In the genomic region with DNA sequence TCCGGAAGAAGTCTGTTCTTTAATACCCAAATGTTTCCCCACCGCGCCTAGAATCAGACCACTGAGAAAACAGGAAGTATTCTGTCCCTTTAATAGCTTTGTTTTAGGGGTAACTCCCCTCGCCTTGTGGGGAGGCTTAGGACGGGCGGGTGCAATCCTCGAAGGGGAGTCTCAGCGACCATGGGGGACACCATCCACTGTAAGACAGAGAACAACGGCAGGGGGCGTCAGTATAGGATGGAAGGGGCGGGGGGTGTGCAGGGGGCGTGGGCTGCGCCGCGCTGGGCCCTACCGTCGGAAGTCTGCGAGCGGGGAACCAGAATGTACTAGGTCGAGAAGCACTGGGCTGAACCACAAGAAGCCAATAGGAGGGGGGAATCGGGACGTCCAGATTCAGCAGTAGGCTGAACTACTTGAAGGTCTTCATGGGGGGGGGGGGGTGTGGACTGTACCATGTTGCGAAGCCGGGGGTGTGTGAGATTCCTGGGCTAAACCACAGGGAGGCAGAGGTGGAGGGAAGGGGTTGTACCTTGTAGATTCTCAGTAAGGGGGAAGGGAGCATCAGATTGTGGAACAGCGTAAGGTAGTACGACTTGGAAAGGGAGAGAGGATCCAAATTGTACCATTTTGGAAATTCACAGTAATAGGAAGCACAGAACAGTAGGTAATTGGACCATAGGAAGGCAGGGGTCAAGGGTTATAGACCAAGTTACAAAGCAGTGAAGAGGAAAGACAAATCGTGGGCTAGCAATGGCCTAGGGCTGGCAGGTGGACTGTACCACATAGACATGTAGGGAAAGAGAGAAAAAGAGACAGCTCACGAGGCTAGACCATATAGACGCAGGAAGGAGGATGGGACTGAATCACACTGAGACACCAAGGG, we compare ENCODE assay signal across 8 cellular contexts. TPM values are rescaled to one million over a fixed set of nuclear protein-coding genes. Genes with fewer than 3 reads are reported as not detected.
DNase-seq lines count a peak whose midpoint lies in the region; ATAC-seq and TF ChIP-seq lines count a peak whose summit lies in the region.

No MANE protein-coding gene starts in this region.

- CTCF ChIA-PET in T-cell (lab: Charles Lee), result interaction anchor here (0.6 to 1.0 kb wide), 5 partner anchors 19 to 1870 kb away, joined by 3 to 6 read pairs (median 3); partner anchors contain the start of gene SPHK2 (in 1 of the 2)

- POLR2A ChIA-PET in T-cell (lab: Charles Lee), result interaction anchor here (0.6 kb wide), 2 partner anchors 15 to 334 kb away, joined by 3 read pairs; no protein-coding TSS in a partner anchor

- peaks cover 25% of the 10 kb centered on the region for H3K4me1 ChIP-seq in psoas muscle

- H3K27me3 ChIP-seq in GM06990 (replicated peaks; ENCODE audit: control insufficient read depth, insufficient read depth, low read length) (no peaks in the 10 kb centered on the region), psoas muscle (ENCODE audit: insufficient read depth in 3 of 3, low read length in 2 of 3) (no peaks in the 10 kb centered on the region)

- no peaks in the 10 kb centered on the region for H3K36me3 ChIP-seq in GM06990 (ENCODE audit: control insufficient read depth, insufficient read depth, low read length)
- no peaks in the 10 kb centered on the region for H3K36me3 ChIP-seq in psoas muscle (ENCODE audit: insufficient read depth in 1 of 2, low read depth in 1 of 2)

- DNase-seq in GM06990 (ENCODE audit: extremely low read depth, insufficient read length) (peak; percentile 90), NCI-H1417 treated with DMSO at 0.1 percent for 48 hours (lab: John Stamatoyannopoulos, UW) (peak; percentile 83), T-cell (peak; percentile 70 to 92 (median 84)), amygdala (lab: John Stamatoyannopoulos, UW) (peak in 55 of 56 donors; percentile 42 to 95 (median 83)), left ventricle myocardium superior (peak; percentile 83), psoas muscle (peak; percentile 81 to 91), GM19240 (ENCODE audit: insufficient read length, low spot score) (no peak)

- 9% methylated on average over 28 to 29 of the region's 29 CpGs for WGBS in psoas muscle, 3 donors

- no peaks in the 10 kb centered on the region for H3K27me3 Mint-ChIP-seq in T-cell

- peak overlapping the region; percentile 97 to 99 (median 99) for H3K4me3 Mint-ChIP-seq in T-cell

- ATAC-seq in HG02678 (IDR thresholded peaks at IDR 0.05; ENCODE audit: unreplicated experiment), result peak; percentile 21
- ATAC-seq in T-cell (replicated peaks in 1 of 4), result peak; percentile 38 to 45 (median 42)
- ATAC-seq in left ventricle myocardium superior, result peak; percentile 35
- peak; percentile 40 to 60 (median 52) for ATAC-seq in psoas muscle

- no peaks in the 10 kb centered on the region for H3K9me3 ChIP-seq in psoas muscle

- H3K36me3 Mint-ChIP-seq in T-cell, result peaks cover 2% of the 10 kb centered on the region

- TF ChIP-seq CTCF in GM06990 (IDR thresholded peaks at IDR 0.05; ENCODE audit: insufficient read depth, low read length, poor library complexity, severe bottlenecking), result peak; percentile 34
- no peak for TF ChIP-seq CTCF in psoas muscle (IDR thresholded peaks at IDR 0.05)

- peak overlapping the region; percentile 98 to 99 for H3K27ac Mint-ChIP-seq in T-cell

- H3K9me3 Mint-ChIP-seq in T-cell, result no peaks in the 10 kb centered on the region

- intact Hi-C loops in left ventricle myocardium superior (cut with micrococcal nuclease) (no loop called here), psoas muscle (cut with DNase I) (loop anchor here (2.0 to 10.0 kb wide), 2 partner anchors 81 to 327 kb away; partner anchors contain the start of genes FTL (in 1 of the 2) and MAMSTR (in 1 of the 2))

- H3K4me1 Mint-ChIP-seq in T-cell, result peaks cover 41 to 47% (median 42%) of the 10 kb centered on the region in 3 donors

- peak overlapping the region; percentile 97 for H3K27ac ChIP-seq in psoas muscle

- peak overlapping the region; percentile 66 for H3K4me3 ChIP-seq in GM06990 (replicated peaks; ENCODE audit: low read depth, low read length)
- peak overlapping the region; percentile 87 for H3K4me3 ChIP-seq in psoas muscle

RNA-seq across cellular contexts. Expression of gene DBP, which starts 1.0 kb away (rescaled TPM):
- total RNA-seq in T-cell (10 to 100 TPM; 24.5 to 57.2 (median 56.0) TPM), left ventricle myocardium superior (22.8 TPM), psoas muscle (10 to 100 TPM in 1 of 4 donors, 1 to 10 TPM in 3; 3.6 to 14.5 (median 6.5) TPM)
- polyA plus RNA-seq in psoas muscle, result 1 to 10 TPM; 2.8 to 7.0 (median 3.2) TPM

RNA-seq across cellular contexts. Expression of gene CA11, which starts 7.8 kb away (rescaled TPM):
- total RNA-seq in T-cell, result 10 to 100 TPM in 4 of 5 donors, 1 to 10 TPM in 1; 8.0 to 18.5 (median 11.0) TPM
- 6.3 TPM for total RNA-seq in left ventricle myocardium superior
- 1 to 10 TPM; 4.1 to 8.8 (median 6.4) TPM for total RNA-seq in psoas muscle
- 10 to 100 TPM in 1 of 3 donors, 1 to 10 TPM in 2; 2.3 to 10.6 (median 9.2) TPM for polyA plus RNA-seq in psoas muscle

RNA-seq across cellular contexts. Expression of gene SPHK2, which starts 18.9 kb away (rescaled TPM):
- total RNA-seq in T-cell (10 to 100 TPM; 18.0 to 37.0 (median 31.8) TPM), left ventricle myocardium superior (7.2 TPM), psoas muscle (10 to 100 TPM in 2 of 4 donors, 1 to 10 TPM in 2; 4.1 to 12.8 (median 8.8) TPM)
- 1 to 10 TPM; 3.3 to 7.4 (median 4.8) TPM for polyA plus RNA-seq in psoas muscle

RNA-seq across cellular contexts. Expression of gene RPL18, which starts 19.2 kb away (rescaled TPM):
- total RNA-seq in T-cell (1,000 to 10,000 TPM; 2,370 to 2,784 (median 2,662) TPM), left ventricle myocardium superior (554 TPM), psoas muscle (100 to 1,000 TPM; 506 to 730 (median 645) TPM)
- polyA plus RNA-seq in psoas muscle, result 1,000 to 10,000 TPM; 1,096 to 1,745 (median 1,373) TPM

RNA-seq across cellular contexts. Expression of gene FAM83E, which starts 23.3 kb away (rescaled TPM):
- total RNA-seq in T-cell (1 to 10 TPM in 4 of 5 donors, not detected in 1; 2.3 to 3.0 (median 2.7) TPM), left ventricle myocardium superior (not detected), psoas muscle (not detected)
- under 1 TPM in 2 of 3 donors, not detected in 1; 0.01 to 0.20 TPM for polyA plus RNA-seq in psoas muscle
